In genomic region chr16:48365601-48366164, GRCh38 we compare ENCODE assay signal across 8 cellular contexts. TPM values are rescaled to one million over a fixed set of nuclear protein-coding genes. Genes with fewer than 3 reads are reported as not detected.
DNase-seq lines count a peak whose midpoint lies in the region; ATAC-seq and TF ChIP-seq lines count a peak whose summit lies in the region.

No MANE protein-coding gene starts in this region.

- TF ChIP-seq EP300 in upper lobe of left lung (IDR thresholded peaks at IDR 0.05) = no peak

- intact Hi-C loops in adrenal gland (cut with DNase I) = loop anchor here in 1 of 2 donors (2.0 kb wide), 1 partner anchor 15 kb away; no protein-coding TSS in a partner anchor
- intact Hi-C loops in left cardiac atrium (cut with DNase I) = loop anchor here in 1 of 2 donors (10.0 kb wide), 1 partner anchor 169 kb away; no protein-coding TSS in a partner anchor

- H3K4me3 ChIP-seq in adrenal gland (peak overlapping the region in 3 of 4 donors; percentile 41 to 78 (median 61)), upper lobe of left lung (peak overlapping the region; percentile 9 to 69 (median 62))

- no peaks in the 10 kb centered on the region for H3K9me3 Mint-ChIP-seq in progenitor cell of endocrine pancreas (ENCODE audit: low read depth)

- H3K9me3 ChIP-seq in adrenal gland (replicated peaks in 1 of 3) = no peaks in the 10 kb centered on the region
- no peaks in the 10 kb centered on the region for H3K9me3 ChIP-seq in upper lobe of left lung

- peak overlapping the region; percentile 78 to 92 (median 90) for H3K27ac ChIP-seq in adrenal gland
- H3K27ac ChIP-seq in upper lobe of left lung = peak overlapping the region; percentile 86 to 93 (median 87)

- H3K27ac Mint-ChIP-seq in progenitor cell of endocrine pancreas = peak overlapping the region; percentile 95

- DNase-seq in ELF-1 (ENCODE audit: low read depth, low spot score) = peak; percentile 93
- DNase-seq in KBM-7 = peak; percentile 84
- peak; percentile 88 for DNase-seq in SW480 (ENCODE audit: low spot score)
- peak; percentile 89 to 95 (median 91) for DNase-seq in adrenal gland
- peak; percentile 93 for DNase-seq in left cardiac atrium
- peak; percentile 75 for DNase-seq in progenitor cell of endocrine pancreas (ENCODE audit: low spot score, unreplicated experiment)
- DNase-seq in upper lobe of left lung = peak; percentile 97 to 98

- peak; percentile 71 to 96 for TF ChIP-seq POLR2A in adrenal gland (IDR thresholded peaks at IDR 0.05)
- TF ChIP-seq POLR2A in upper lobe of left lung (IDR thresholded peaks at IDR 0.05) = peak in 3 of 4 donors; percentile 43 to 94 (median 89)

- no peaks in the 10 kb centered on the region for H3K27me3 Mint-ChIP-seq in progenitor cell of endocrine pancreas

- 3 to 31% (median 3%) methylated on average over 3 to 33 of the region's 33 CpGs for WGBS in adrenal gland, 4 donors
- 0 to 3% methylated on average over 3 to 22 of the region's 33 CpGs for WGBS in upper lobe of left lung, 2 donors

- peak overlapping the region; percentile 68 for H3K4me3 Mint-ChIP-seq in progenitor cell of endocrine pancreas (ENCODE audit: low read depth)

- no peak for TF ChIP-seq CTCF in adrenal gland (IDR thresholded peaks at IDR 0.05)
- TF ChIP-seq CTCF in progenitor cell of endocrine pancreas (IDR thresholded peaks at IDR 0.05; ENCODE audit: unreplicated experiment) = peak; percentile 25
- peak in 1 of 6 experiments; percentile 11 for TF ChIP-seq CTCF in upper lobe of left lung (IDR thresholded peaks at IDR 0.05)

- peaks cover 18 to 29% of the 10 kb centered on the region in 2 donors for H3K4me1 ChIP-seq in adrenal gland (replicated peaks in 1 of 2)
- peaks cover 27 to 65% (median 35%) of the 10 kb centered on the region in 4 donors for H3K4me1 ChIP-seq in upper lobe of left lung

- peaks cover 1% of the 10 kb centered on the region for H3K36me3 Mint-ChIP-seq in progenitor cell of endocrine pancreas (ENCODE audit: insufficient read depth)

- ATAC-seq in GM21786 (IDR thresholded peaks at IDR 0.05; ENCODE audit: unreplicated experiment) (peak; percentile 86), left cardiac atrium (peak; percentile 98 to 99), upper lobe of left lung (ENCODE audit: low FRiP score in 2 of 2) (peak; percentile 98 to 99)

- in situ Hi-C loops in KBM-7 (cut with MboI; ENCODE audit: low pct_unique_long_range_greater_than_20kb, low sequenced_read_pairs) = no loop called here

- H3K27me3 ChIP-seq in adrenal gland (no peaks in the 10 kb centered on the region), upper lobe of left lung (no peaks in the 10 kb centered on the region)

- H3K36me3 ChIP-seq in adrenal gland (replicated peaks in 1 of 2) (no peaks in the 10 kb centered on the region), upper lobe of left lung (peaks cover 0 to 3% (median 0%) of the 10 kb centered on the region in 4 donors)

- peaks cover 43% of the 10 kb centered on the region for H3K4me1 Mint-ChIP-seq in progenitor cell of endocrine pancreas (ENCODE audit: low read depth)

RNA-seq across cellular contexts. Expression of gene SIAH1, which starts 19.5 kb away (rescaled TPM):
- 10 to 100 TPM; 11.8 to 27.5 (median 18.0) TPM for total RNA-seq in adrenal gland
- polyA plus RNA-seq in adrenal gland = 10 to 100 TPM in 2 of 3 donors, 1 to 10 TPM in 1; 9.9 to 17.4 (median 10.9) TPM
- 10 to 100 TPM; 11.6 to 18.0 TPM for total RNA-seq in left cardiac atrium
- 38.3 and 40.5 TPM in 2 replicates for total RNA-seq in progenitor cell of endocrine pancreas
- total RNA-seq in upper lobe of left lung = 10 to 100 TPM; 19.4 to 45.1 (median 24.9) TPM

Comparison
In these comparisons a context has a peak if more than half of its experiments do, and no peak if none do; other contexts are left out.
1. Peak in every context shown above with its lines: DNase-seq, ATAC-seq, H3K4me3 ChIP-seq and H3K27ac ChIP-seq.